In genomic region chr1:205492201-205492667, GRCh38 we compare ENCODE assay signal across 1 cellular context.
TF ChIP-seq lines count a peak whose summit lies in the region.

No MANE protein-coding gene starts in this region.

TF ChIP-seq in H1, 55 proteins besides CTCF, POLR2A, EP300 and RAD21:
- no peak for TF ChIP-seq CBX5 (IDR thresholded peaks at IDR 0.05; ENCODE audit: low read depth, low read length)
- no peak for TF ChIP-seq ATF2 (IDR thresholded peaks at IDR 0.05; ENCODE audit: low read length)
- TF ChIP-seq SRF (IDR thresholded peaks at IDR 0.05; ENCODE audit: low read depth, low read length): no peak
- TF ChIP-seq HDAC2 (IDR thresholded peaks at IDR 0.05; ENCODE audit: borderline replicate concordance in 1 of 2, low read depth in 2 of 2, low read length in 2 of 2): no peak
- TF ChIP-seq NRF1 (IDR thresholded peaks at IDR 0.05; ENCODE audit: low read depth, low read length): no peak
- TF ChIP-seq SIRT6 (IDR thresholded peaks at IDR 0.05; ENCODE audit: low read length): no peak
- TF ChIP-seq USF2 (IDR thresholded peaks at IDR 0.05; ENCODE audit: low read length): no peak
